9 cellular contexts compared by ENCODE assay signal in the genomic region with DNA sequence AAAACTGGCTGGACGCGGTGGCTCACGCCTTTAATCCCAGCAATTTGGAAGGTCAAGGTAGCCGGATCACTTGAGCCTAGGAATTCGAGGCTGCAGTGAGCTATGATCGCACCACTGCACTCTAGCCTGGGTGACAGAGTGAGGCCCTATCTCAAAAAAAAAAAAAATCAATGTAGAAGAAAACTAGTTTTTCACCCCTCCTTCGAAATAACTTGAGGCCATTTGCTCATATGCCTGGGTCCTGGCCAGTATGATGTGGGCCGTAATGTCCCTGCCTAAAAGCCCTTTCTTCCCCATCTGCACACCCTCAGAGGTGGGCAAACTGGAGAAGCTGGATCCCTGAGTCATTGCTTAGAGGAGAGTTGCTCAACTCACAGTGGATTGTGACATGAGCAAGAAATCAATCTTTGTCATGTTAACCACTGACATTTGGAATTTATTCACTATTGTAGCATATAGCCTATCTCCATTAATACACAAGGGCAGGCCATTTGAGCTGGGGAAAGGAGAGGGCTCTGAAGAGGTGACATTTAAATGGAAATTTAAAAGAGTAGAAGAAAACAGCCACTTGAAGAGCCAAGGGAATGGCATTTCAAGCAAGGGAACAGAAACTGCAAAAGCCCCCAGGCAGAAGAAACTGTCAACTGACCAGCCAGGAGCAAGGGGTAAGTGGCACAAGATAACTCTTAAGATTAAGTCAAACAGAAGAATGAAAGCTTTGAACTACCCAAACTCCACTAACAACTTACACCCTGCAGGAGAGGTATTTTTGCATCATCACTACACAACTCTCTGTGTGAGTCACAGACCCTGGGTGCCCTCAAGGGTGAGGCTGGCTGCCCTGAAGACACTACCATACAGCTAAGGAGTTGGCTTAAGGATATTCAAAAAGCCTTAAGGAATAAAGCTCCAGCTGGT. TPM values are rescaled to one million over a fixed set of nuclear protein-coding genes. Genes with fewer than 3 reads are reported as not detected.
DNase-seq lines count a peak whose midpoint lies in the region; ATAC-seq and TF ChIP-seq lines count a peak whose summit lies in the region.
"Had no signal": no experiment of that assay in that cellular context is flagged by ENCODE, and none has a peak within 500 bp of the region (broad histone marks: within the 10 kb centered on the region; RNA-seq: fewer than 3 reads in every experiment).

No MANE protein-coding gene starts in this region.

- intact Hi-C loops in PC-3 (cut with micrococcal nuclease) = loop anchor here (2.0 kb wide), 1 partner anchor 78 kb away; a partner anchor contains a TSS

- no peak overlapping the region for H2AFZ ChIP-seq in PC-3 (ENCODE audit: low read length)

- no peaks in the 10 kb centered on the region for H3K9me3 ChIP-seq in PC-3 (ENCODE audit: low read length)

- peaks cover 14% of the 10 kb centered on the region for H3F3A ChIP-seq in PC-3 (ENCODE audit: low read length, unreplicated experiment)

- peak; percentile 23 for DNase-seq in stimulated activated CD4-positive, alpha-beta T cell treated with anti-CD3 and anti-CD28 coated beads, Interleukin-1b, Interleukin-23, amount 100 ng/mL, for 48 hours
- DNase-seq in stimulated activated CD4-positive, alpha-beta T cell treated with anti-CD3 and anti-CD28 coated beads, Interleukin-4, amount 100 ng/mL, for 24 hours = no peak
- DNase-seq in PC-3 (peak; percentile 97), fibroblast of the aortic adventitia (ENCODE audit: low read depth) (peak; percentile 68), NCI-H1694 (lab: John Stamatoyannopoulos, UW) (no peak), DMS 273 (lab: John Stamatoyannopoulos, UW; ENCODE audit: unreplicated experiment) (no peak), NCI-H2107 (lab: John Stamatoyannopoulos, UW) (no peak)
- DNase-seq in activated CD4-positive, CD25-positive, alpha-beta regulatory T cell (lab: John Stamatoyannopoulos, UW) = no peak
- DNase-seq: NCI-H1417 treated with DMSO at 0.1 percent for 48 hours had no signal

- POLR2A ChIA-PET in PC-3 (lab: Charles Lee; ENCODE audit: unreplicated experiment) = interaction anchor here (0.7 kb wide), 1 partner anchor 78 kb away, joined by 7 read pairs; a partner anchor contains a TSS

- CTCF ChIA-PET in PC-3 (lab: Charles Lee) = no interaction called here

- H4K20me1 ChIP-seq in PC-3 (ENCODE audit: low read length) = no peaks in the 10 kb centered on the region

- H3K4me3 ChIP-seq in PC-3 (ENCODE audit: low read length) (peak overlapping the region; percentile 23; the same call in 1 of the 2 replicates), fibroblast of the aortic adventitia (ENCODE audit: low read depth, low read length) (no peak overlapping the region)

- peak overlapping the region; percentile 97 for H3K27ac ChIP-seq in PC-3 (ENCODE audit: low read length)

- TF ChIP-seq CTCF in PC-3 (conservative IDR thresholded peaks at IDR 0.05; ENCODE audit: low read depth, low read length) (no peak), fibroblast of the aortic adventitia (IDR thresholded peaks at IDR 0.05; ENCODE audit: insufficient read depth, low read length) (no peak)

- no peaks in the 10 kb centered on the region for H3K36me3 ChIP-seq in PC-3 (ENCODE audit: low read depth, low read length)

- no peaks in the 10 kb centered on the region for H3K27me3 ChIP-seq in PC-3 (ENCODE audit: low read length)

- peak overlapping the region; percentile 76 for H3K4me2 ChIP-seq in PC-3 (ENCODE audit: low read length)

- peak; percentile 89 for ATAC-seq in PC-3

- no peaks in the 10 kb centered on the region for H3K79me2 ChIP-seq in PC-3 (ENCODE audit: low read length)

- no TSS peak for BruUV-seq in PC-3 (replicated peaks; lab: Mats Ljungman, UMichigan)

- H3K4me1 ChIP-seq in PC-3 (ENCODE audit: insufficient read depth, low read length) = peaks cover 34% of the 10 kb centered on the region

- peak overlapping the region; percentile 62 for H3K9ac ChIP-seq in PC-3 (ENCODE audit: low read length)

- no peaks in the 10 kb centered on the region for H3K9me2 ChIP-seq in PC-3 (replicated peaks; ENCODE audit: low read length)

RNA-seq across cellular contexts. Expression of a gene that starts 7.6 kb away (rescaled TPM):
- 35.3 and 66.3 TPM in 2 replicates for total RNA-seq in PC-3 (2014; rRNA removed)
- total RNA-seq in fibroblast of the aortic adventitia (ENCODE audit: low replicate concordance) = 11.1 and 15.9 TPM in 2 replicates

Comparison
In these comparisons a context has a peak if more than half of its experiments do, and no peak if none do; other contexts are left out.
1. DNase-seq: peak in stimulated activated CD4-positive, alpha-beta T cell treated with anti-CD3 and anti-CD28 coated beads, Interleukin-1b, Interleukin-23, amount 100 ng/mL, for 48 hours (single experiment), PC-3 (single experiment) and fibroblast of the aortic adventitia (single experiment); none in stimulated activated CD4-positive, alpha-beta T cell treated with anti-CD3 and anti-CD28 coated beads, Interleukin-4, amount 100 ng/mL, for 24 hours (single experiment), NCI-H1694 (single experiment), DMS 273 (single experiment), activated CD4-positive, CD25-positive, alpha-beta regulatory T cell (0 of 4) and NCI-H2107 (single experiment).